Comparison of ENCODE assay signal across 1 cellular context in the genomic region with DNA sequence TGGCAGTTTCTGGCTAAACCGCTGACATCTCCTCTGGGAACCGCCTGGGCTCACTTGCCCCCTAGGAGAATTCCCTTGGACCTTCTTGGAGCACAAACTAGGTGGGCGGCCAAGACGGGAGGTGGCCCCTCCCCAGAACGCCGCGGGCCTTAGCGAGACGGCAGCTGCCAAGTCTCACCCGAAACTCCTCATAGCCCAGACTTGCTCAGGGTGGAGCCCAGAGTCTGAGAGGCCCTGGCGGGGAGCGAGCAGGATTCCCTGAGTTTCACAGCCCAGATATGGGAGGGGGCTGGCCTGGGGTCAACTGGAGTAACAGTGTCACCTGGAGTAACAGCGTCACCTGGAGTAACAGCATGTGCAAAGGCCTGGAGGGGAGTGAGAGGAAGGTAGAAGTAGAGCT.
TF ChIP-seq lines count a peak whose summit lies in the region.

No MANE protein-coding gene starts in this region.

TF ChIP-seq in HEK293, 187 proteins besides CTCF, POLR2A, EP300 and RAD21:
- TF ChIP-seq, protein P1, sequence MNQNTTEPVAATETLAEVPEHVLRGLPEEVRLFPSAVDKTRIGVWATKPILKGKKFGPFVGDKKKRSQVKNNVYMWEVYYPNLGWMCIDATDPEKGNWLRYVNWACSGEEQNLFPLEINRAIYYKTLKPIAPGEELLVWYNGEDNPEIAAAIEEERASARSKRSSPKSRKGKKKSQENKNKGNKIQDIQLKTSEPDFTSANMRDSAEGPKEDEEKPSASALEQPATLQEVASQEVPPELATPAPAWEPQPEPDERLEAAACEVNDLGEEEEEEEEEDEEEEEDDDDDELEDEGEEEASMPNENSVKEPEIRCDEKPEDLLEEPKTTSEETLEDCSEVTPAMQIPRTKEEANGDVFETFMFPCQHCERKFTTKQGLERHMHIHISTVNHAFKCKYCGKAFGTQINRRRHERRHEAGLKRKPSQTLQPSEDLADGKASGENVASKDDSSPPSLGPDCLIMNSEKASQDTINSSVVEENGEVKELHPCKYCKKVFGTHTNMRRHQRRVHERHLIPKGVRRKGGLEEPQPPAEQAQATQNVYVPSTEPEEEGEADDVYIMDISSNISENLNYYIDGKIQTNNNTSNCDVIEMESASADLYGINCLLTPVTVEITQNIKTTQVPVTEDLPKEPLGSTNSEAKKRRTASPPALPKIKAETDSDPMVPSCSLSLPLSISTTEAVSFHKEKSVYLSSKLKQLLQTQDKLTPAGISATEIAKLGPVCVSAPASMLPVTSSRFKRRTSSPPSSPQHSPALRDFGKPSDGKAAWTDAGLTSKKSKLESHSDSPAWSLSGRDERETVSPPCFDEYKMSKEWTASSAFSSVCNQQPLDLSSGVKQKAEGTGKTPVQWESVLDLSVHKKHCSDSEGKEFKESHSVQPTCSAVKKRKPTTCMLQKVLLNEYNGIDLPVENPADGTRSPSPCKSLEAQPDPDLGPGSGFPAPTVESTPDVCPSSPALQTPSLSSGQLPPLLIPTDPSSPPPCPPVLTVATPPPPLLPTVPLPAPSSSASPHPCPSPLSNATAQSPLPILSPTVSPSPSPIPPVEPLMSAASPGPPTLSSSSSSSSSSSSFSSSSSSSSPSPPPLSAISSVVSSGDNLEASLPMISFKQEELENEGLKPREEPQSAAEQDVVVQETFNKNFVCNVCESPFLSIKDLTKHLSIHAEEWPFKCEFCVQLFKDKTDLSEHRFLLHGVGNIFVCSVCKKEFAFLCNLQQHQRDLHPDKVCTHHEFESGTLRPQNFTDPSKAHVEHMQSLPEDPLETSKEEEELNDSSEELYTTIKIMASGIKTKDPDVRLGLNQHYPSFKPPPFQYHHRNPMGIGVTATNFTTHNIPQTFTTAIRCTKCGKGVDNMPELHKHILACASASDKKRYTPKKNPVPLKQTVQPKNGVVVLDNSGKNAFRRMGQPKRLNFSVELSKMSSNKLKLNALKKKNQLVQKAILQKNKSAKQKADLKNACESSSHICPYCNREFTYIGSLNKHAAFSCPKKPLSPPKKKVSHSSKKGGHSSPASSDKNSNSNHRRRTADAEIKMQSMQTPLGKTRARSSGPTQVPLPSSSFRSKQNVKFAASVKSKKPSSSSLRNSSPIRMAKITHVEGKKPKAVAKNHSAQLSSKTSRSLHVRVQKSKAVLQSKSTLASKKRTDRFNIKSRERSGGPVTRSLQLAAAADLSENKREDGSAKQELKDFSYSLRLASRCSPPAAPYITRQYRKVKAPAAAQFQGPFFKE (tag by site-specific recombination; IDR thresholded peaks at IDR 0.05; ENCODE audit: borderline replicate concordance) = no peak
- TF ChIP-seq ZBTB17 (tag by site-specific recombination; IDR thresholded peaks at IDR 0.05) (0 out of 2 replicates have a peak, but pooled peaks have one; percentile 8), ZNF132 (tag by site-specific recombination; IDR thresholded peaks at IDR 0.05; ENCODE audit: borderline replicate concordance) (no peak), ZNF623 (tag by site-specific recombination; IDR thresholded peaks at IDR 0.05) (0 out of 2 replicates have a peak, but pooled peaks have one; percentile 35), ZBTB21 (tag by site-specific recombination; IDR thresholded peaks at IDR 0.05) (no peak)
